10 cellular contexts compared by ENCODE assay signal in the genomic region with DNA sequence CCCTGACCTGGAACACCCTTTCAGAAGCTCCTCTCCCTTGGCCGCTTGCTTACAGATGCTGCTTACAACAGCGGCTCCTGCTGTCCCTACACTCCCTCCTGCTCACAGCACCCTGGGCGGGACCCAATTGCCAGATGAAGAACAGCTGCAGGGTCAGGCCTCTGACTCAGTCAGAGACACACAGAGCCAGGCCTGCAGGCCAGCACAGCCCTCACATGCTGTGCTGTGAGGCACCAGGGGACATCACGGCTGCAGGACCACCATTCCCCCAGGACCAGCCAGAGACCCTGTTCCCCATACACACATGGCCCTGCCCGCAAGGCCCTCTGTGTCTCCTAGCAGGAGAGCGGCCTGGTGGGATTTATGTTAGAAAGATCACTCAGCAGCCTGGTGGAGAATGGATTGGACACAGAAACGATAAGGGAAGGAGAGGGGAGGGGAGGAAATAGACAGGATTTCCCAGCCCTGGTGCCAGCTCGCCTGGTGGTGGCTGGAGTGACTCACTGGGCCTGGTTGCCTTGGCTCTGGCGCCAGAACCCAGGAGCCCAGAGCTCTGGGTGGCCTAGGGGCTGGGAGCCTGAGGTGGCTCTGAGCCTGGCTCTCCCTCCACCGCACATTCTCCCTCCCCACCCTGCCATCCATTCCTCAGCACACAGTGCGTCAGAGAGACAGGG. TPM values are rescaled to one million over a fixed set of nuclear protein-coding genes. Genes with fewer than 3 reads are reported as not detected.
A peak's percentile ranks its signal among the peaks of the same experiment; 100 is the strongest.
DNase-seq lines count a peak whose midpoint lies in the region; ATAC-seq and TF ChIP-seq lines count a peak whose summit lies in the region.
"Had no signal": no experiment of that assay in that cellular context is flagged by ENCODE, and none has a peak within 500 bp of the region (broad histone marks: within the 10 kb centered on the region; RNA-seq: fewer than 3 reads in every experiment).

No MANE protein-coding gene starts in this region.

- H3K27ac ChIP-seq in heart right ventricle (peak overlapping the region; percentile 56 to 89 (median 74)), rectal smooth muscle tissue (ENCODE audit: low read depth, low read length) (peak overlapping the region; percentile 86)

- H3K4me3 Mint-ChIP-seq in activated CD8-positive, alpha-beta memory T cell treated with anti-CD3 and anti-CD28 coated beads, Interleukin-2, amount 10 ng/mL, durations not matched to agents 7 days and 5 days = no peak overlapping the region
- H3K4me3 Mint-ChIP-seq: CD4-positive, alpha-beta T cell; T-helper 17 cell had no signal

- no peak overlapping the region for H3K27ac Mint-ChIP-seq in activated CD8-positive, alpha-beta memory T cell treated with anti-CD3 and anti-CD28 coated beads, Interleukin-2, amount 10 ng/mL, durations not matched to agents 7 days and 5 days
- H3K27ac Mint-ChIP-seq: CD4-positive, alpha-beta T cell; T-helper 17 cell had no signal

- peaks cover 30% of the 10 kb centered on the region for H3K27me3 Mint-ChIP-seq in activated CD8-positive, alpha-beta memory T cell treated with anti-CD3 and anti-CD28 coated beads, Interleukin-2, amount 10 ng/mL, durations not matched to agents 7 days and 5 days
- H3K27me3 Mint-ChIP-seq: CD4-positive, alpha-beta T cell; T-helper 17 cell had no signal

- no peak overlapping the region for H3K4me3 ChIP-seq in heart right ventricle
- peak overlapping the region; percentile 28 for H3K4me3 ChIP-seq in rectal smooth muscle tissue (ENCODE audit: low read length)

- intact Hi-C loops in heart right ventricle (cut with DNase I) = no loop called here

- H3K27me3 ChIP-seq in heart right ventricle = no peaks in the 10 kb centered on the region
- no peaks in the 10 kb centered on the region for H3K27me3 ChIP-seq in rectal smooth muscle tissue (ENCODE audit: control insufficient read depth, insufficient read depth, low read length)

- CTCF ChIA-PET in activated CD8-positive, alpha-beta memory T cell treated with anti-CD3 and anti-CD28 coated beads, Interleukin-2, amount 10 ng/mL, durations not matched to agents 7 days and 5 days (lab: Charles Lee) = interaction anchor here (0.9 to 2.4 kb wide), 3 partner anchors 9 to 26 kb away, joined by 3 to 12 read pairs (median 3); no protein-coding TSS in a partner anchor

- H3K4me1 ChIP-seq in heart right ventricle (peaks cover 7 to 38% (median 23%) of the 10 kb centered on the region in 9 donors), rectal smooth muscle tissue (ENCODE audit: control insufficient read depth, insufficient read depth, low read length) (peaks cover 17% of the 10 kb centered on the region)

- WGBS in heart right ventricle, 2 donors = 54 to 57% methylated on average over 11 of the region's 11 CpGs

- DNase-seq in activated CD8-positive, alpha-beta memory T cell treated with anti-CD3 and anti-CD28 coated beads, Interleukin-2, amount 10 ng/mL, durations not matched to agents 7 days and 5 days = no peak
- no peak for DNase-seq in activated CD8-positive, alpha-beta memory T cell treated with anti-CD3 and anti-CD28 coated beads for 24 hours
- DNase-seq in amniotic epithelial cell (ENCODE audit: low read depth) (peak; percentile 88), heart right ventricle (peak; percentile 79 to 82)

- peaks cover 0 to 6% (median 0%) of the 10 kb centered on the region in 11 donors for H3K9me3 ChIP-seq in heart right ventricle

- peak; percentile 72 for ATAC-seq in activated CD8-positive, alpha-beta memory T cell treated with anti-CD3 and anti-CD28 coated beads, Interleukin-2, amount 10 ng/mL, durations not matched to agents 7 days and 5 days
- peak; percentile 92 to 98 (median 96) for ATAC-seq in heart right ventricle
- no peak for ATAC-seq in GM21717 (IDR thresholded peaks at IDR 0.05; ENCODE audit: unreplicated experiment)
- no peak for ATAC-seq in HG02678 (IDR thresholded peaks at IDR 0.05; ENCODE audit: unreplicated experiment)
- no peak for ATAC-seq in HG02571 (IDR thresholded peaks at IDR 0.05; ENCODE audit: unreplicated experiment)
- ATAC-seq: T-helper 17 cell had no signal

- peak overlapping the region; percentile 19 for H3K9ac ChIP-seq in rectal smooth muscle tissue (ENCODE audit: low read length)

- H3K36me3 Mint-ChIP-seq in activated CD8-positive, alpha-beta memory T cell treated with anti-CD3 and anti-CD28 coated beads, Interleukin-2, amount 10 ng/mL, durations not matched to agents 7 days and 5 days = no peaks in the 10 kb centered on the region

- peaks cover 2% of the 10 kb centered on the region for H3K9me3 Mint-ChIP-seq in activated CD8-positive, alpha-beta memory T cell treated with anti-CD3 and anti-CD28 coated beads, Interleukin-2, amount 10 ng/mL, durations not matched to agents 7 days and 5 days (ENCODE audit: low read depth)
- H3K9me3 Mint-ChIP-seq: CD4-positive, alpha-beta T cell had no signal

- TF ChIP-seq CTCF in heart right ventricle (IDR thresholded peaks at IDR 0.05) = peak in 7 of 9 donors; percentile 11 to 65 (median 39)

- H3K36me3 ChIP-seq in heart right ventricle (no peaks in the 10 kb centered on the region), rectal smooth muscle tissue (ENCODE audit: control insufficient read depth, insufficient read depth, low read length) (no peaks in the 10 kb centered on the region)

- H3K4me1 Mint-ChIP-seq in activated CD8-positive, alpha-beta memory T cell treated with anti-CD3 and anti-CD28 coated beads, Interleukin-2, amount 10 ng/mL, durations not matched to agents 7 days and 5 days = peaks cover 24% of the 10 kb centered on the region

RNA-seq across cellular contexts. Expression of gene CAPN5, which starts 6.7 kb away (rescaled TPM):
- total RNA-seq in activated CD8-positive, alpha-beta memory T cell treated with anti-CD3 and anti-CD28 coated beads, Interleukin-2, amount 10 ng/mL, durations not matched to agents 7 days and 5 days = under 1 TPM; 0.20 to 0.28 TPM
- 1 to 10 TPM; 1.8 to 3.6 (median 2.7) TPM for total RNA-seq in heart right ventricle
- polyA plus RNA-seq in heart right ventricle = 1 to 10 TPM; 2.0 to 2.5 TPM

RNA-seq across cellular contexts. Expression of gene OMP, which starts 29.2 kb away (rescaled TPM):
- not detected for total RNA-seq in activated CD8-positive, alpha-beta memory T cell treated with anti-CD3 and anti-CD28 coated beads, Interleukin-2, amount 10 ng/mL, durations not matched to agents 7 days and 5 days
- under 1 TPM in 1 of 10 donors, not detected in 9; 0.58 TPM for total RNA-seq in heart right ventricle
- polyA plus RNA-seq in heart right ventricle = not detected
- total RNA-seq: CD4-positive, alpha-beta T cell; T-helper 17 cell had no signal

RNA-seq across cellular contexts. Expression of gene B3GNT6, which starts 39.3 kb away (rescaled TPM):
- total RNA-seq in activated CD8-positive, alpha-beta memory T cell treated with anti-CD3 and anti-CD28 coated beads, Interleukin-2, amount 10 ng/mL, durations not matched to agents 7 days and 5 days = not detected
- total RNA-seq in heart right ventricle = not detected
- polyA plus RNA-seq in heart right ventricle = not detected
- total RNA-seq: CD4-positive, alpha-beta T cell; T-helper 17 cell had no signal

RNA-seq across cellular contexts. Expression of gene MYO7A, which starts 54.6 kb away (rescaled TPM):
- under 1 TPM; 0.23 to 0.28 TPM for total RNA-seq in activated CD8-positive, alpha-beta memory T cell treated with anti-CD3 and anti-CD28 coated beads, Interleukin-2, amount 10 ng/mL, durations not matched to agents 7 days and 5 days
- total RNA-seq in heart right ventricle = 1 to 10 TPM in 9 of 10 donors, under 1 TPM in 1; 1.00 to 6.8 (median 2.8) TPM
- 1 to 10 TPM in 1 of 2 donors, under 1 TPM in 1; 0.91 to 5.0 TPM for polyA plus RNA-seq in heart right ventricle

Comparison
In these comparisons a context has a peak if more than half of its experiments do, and no peak if none do; other contexts are left out.
1. ATAC-seq: peak in activated CD8-positive, alpha-beta memory T cell treated with anti-CD3 and anti-CD28 coated beads, Interleukin-2, amount 10 ng/mL, durations not matched to agents 7 days and 5 days (single experiment) and heart right ventricle (8 of 8); none in GM21717 (single experiment), HG02678 (single experiment) and HG02571 (single experiment).
2. DNase-seq: peak in amniotic epithelial cell (single experiment) and heart right ventricle (2 of 2); none in activated CD8-positive, alpha-beta memory T cell treated with anti-CD3 and anti-CD28 coated beads, Interleukin-2, amount 10 ng/mL, durations not matched to agents 7 days and 5 days (single experiment) and activated CD8-positive, alpha-beta memory T cell treated with anti-CD3 and anti-CD28 coated beads for 24 hours (single experiment).